Comparison of ENCODE assay signal across 28 cellular contexts in the genomic region with DNA sequence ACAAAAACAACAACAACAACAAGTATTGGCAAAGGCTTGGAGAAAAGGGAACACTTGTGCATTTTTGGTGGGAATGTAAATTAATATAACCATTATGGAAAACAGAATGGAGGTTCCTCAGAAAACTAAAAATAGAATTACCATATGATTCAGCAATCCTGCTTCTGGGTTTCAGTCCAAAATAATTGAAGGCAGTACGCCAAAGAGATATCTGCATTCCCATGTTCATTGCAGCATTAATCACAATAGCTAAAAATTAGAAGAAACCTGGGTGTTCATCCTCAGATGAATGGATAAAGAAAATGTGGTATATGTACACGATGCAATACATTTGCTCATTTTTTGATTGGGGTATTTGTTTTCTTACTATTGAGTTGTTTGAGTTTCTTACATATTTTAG.
"Had no signal": no experiment of that assay in that cellular context is flagged by ENCODE, and none has a peak within 500 bp of the region (broad histone marks: within the 10 kb centered on the region; RNA-seq: fewer than 3 reads in every experiment).

No MANE protein-coding gene starts in this region.

- H3K36me3 ChIP-seq: breast epithelium, gastroesophageal sphincter, heart right ventricle, suprapubic skin, transverse colon, uterus had no signal

- H3K27me3 Mint-ChIP-seq: activated CD4-positive, alpha-beta memory T cell treated with anti-CD3 and anti-CD28 coated beads, Interleukin-2, amount 10 ng/mL, durations not matched to agents 7 days and 5 days; activated CD8-positive, alpha-beta memory T cell treated with anti-CD3 and anti-CD28 coated beads, Interleukin-2, amount 10 ng/mL, durations not matched to agents 7 days and 5 days; activated naive CD8-positive, alpha-beta T cell treated with anti-CD3 and anti-CD28 coated beads, Interleukin-2, amount 10 ng/mL, durations not matched to agents 7 days and 5 days; naive B cell; stimulated activated naive CD8-positive, alpha-beta T cell treated with anti-CD3 and anti-CD28 coated beads, Interleukin-15, Interleukin-2, amounts not matched to agents 100 ng/mL and 50 ng/mL, for 24 hours had no signal

- H3K4me3 ChIP-seq: breast epithelium, gastroesophageal sphincter, heart right ventricle, mucosa of descending colon, psoas muscle, suprapubic skin, transverse colon, uterus had no signal

- DNase-seq: activated B cell treated with CpG ODN at 0.5 μM for 24 hours; activated CD4-positive, alpha-beta memory T cell treated with anti-CD3 and anti-CD28 coated beads, Interleukin-2, amount 10 ng/mL, durations not matched to agents 7 days and 5 days; activated CD4-positive, alpha-beta T cell treated with anti-CD3 and anti-CD28 coated beads for 48 hours; activated CD8-positive, alpha-beta memory T cell treated with anti-CD3 and anti-CD28 coated beads, Interleukin-2, amount 10 ng/mL, durations not matched to agents 7 days and 5 days; activated naive CD4-positive, alpha-beta T cell; activated naive CD8-positive, alpha-beta T cell treated with anti-CD3 and anti-CD28 coated beads, Interleukin-2, amount 10 ng/mL, durations not matched to agents 7 days and 5 days; anterior cingulate cortex; dermis blood vessel endothelial cell; effector memory CD4-positive, alpha-beta T cell; heart right ventricle; immature natural killer cell; mucosa of descending colon; naive B cell; psoas muscle; right cardiac atrium; small intestine; stimulated activated CD4-positive, alpha-beta T cell treated with anti-CD3 and anti-CD28 coated beads, Interleukin-15, amount 100 ng/mL, for 24 hours; stimulated activated CD4-positive, alpha-beta T cell treated with anti-CD3 and anti-CD28 coated beads, Interleukin-2, amount 100 ng/mL, for 48 hours; T-helper 1 cell; T-helper 9 cell; transverse colon; uterus had no signal

- H3K27me3 ChIP-seq: breast epithelium, gastroesophageal sphincter, heart right ventricle, suprapubic skin, transverse colon, uterus had no signal

- H3K27ac Mint-ChIP-seq: activated B cell treated with CpG ODN at 0.5 μM for 24 hours; activated CD4-positive, alpha-beta memory T cell treated with anti-CD3 and anti-CD28 coated beads, Interleukin-2, amount 10 ng/mL, durations not matched to agents 7 days and 5 days; activated CD8-positive, alpha-beta memory T cell treated with anti-CD3 and anti-CD28 coated beads, Interleukin-2, amount 10 ng/mL, durations not matched to agents 7 days and 5 days; activated naive CD8-positive, alpha-beta T cell treated with anti-CD3 and anti-CD28 coated beads, Interleukin-2, amount 10 ng/mL, durations not matched to agents 7 days and 5 days; immature natural killer cell; memory B cell; naive B cell; stimulated activated naive CD8-positive, alpha-beta T cell treated with anti-CD3 and anti-CD28 coated beads, Interleukin-15, Interleukin-2, amounts not matched to agents 100 ng/mL and 50 ng/mL, for 24 hours had no signal

- H3K27ac ChIP-seq: breast epithelium, gastroesophageal sphincter, heart right ventricle, psoas muscle, suprapubic skin, transverse colon, uterus had no signal

- H3K4me3 Mint-ChIP-seq: activated B cell treated with CpG ODN at 0.5 μM for 24 hours; activated CD4-positive, alpha-beta memory T cell treated with anti-CD3 and anti-CD28 coated beads, Interleukin-2, amount 10 ng/mL, durations not matched to agents 7 days and 5 days; activated CD8-positive, alpha-beta memory T cell treated with anti-CD3 and anti-CD28 coated beads, Interleukin-2, amount 10 ng/mL, durations not matched to agents 7 days and 5 days; activated naive CD8-positive, alpha-beta T cell treated with anti-CD3 and anti-CD28 coated beads, Interleukin-2, amount 10 ng/mL, durations not matched to agents 7 days and 5 days; immature natural killer cell; memory B cell; naive B cell; neural crest cell; stimulated activated naive CD8-positive, alpha-beta T cell treated with anti-CD3 and anti-CD28 coated beads, Interleukin-15, Interleukin-2, amounts not matched to agents 100 ng/mL and 50 ng/mL, for 24 hours had no signal

- ATAC-seq: activated CD8-positive, alpha-beta memory T cell treated with anti-CD3 and anti-CD28 coated beads, Interleukin-2, amount 10 ng/mL, durations not matched to agents 7 days and 5 days; gastroesophageal sphincter; heart right ventricle; mucosa of descending colon; psoas muscle; right cardiac atrium had no signal

- H3K9me3 ChIP-seq: breast epithelium, gastroesophageal sphincter, heart right ventricle, mucosa of descending colon, psoas muscle, suprapubic skin, transverse colon, uterus had no signal

- H3K36me3 Mint-ChIP-seq: activated CD8-positive, alpha-beta memory T cell treated with anti-CD3 and anti-CD28 coated beads, Interleukin-2, amount 10 ng/mL, durations not matched to agents 7 days and 5 days; activated naive CD8-positive, alpha-beta T cell treated with anti-CD3 and anti-CD28 coated beads, Interleukin-2, amount 10 ng/mL, durations not matched to agents 7 days and 5 days; immature natural killer cell; memory B cell; naive B cell had no signal

- H3K4me1 Mint-ChIP-seq: activated B cell treated with CpG ODN at 0.5 μM for 24 hours; activated CD4-positive, alpha-beta memory T cell treated with anti-CD3 and anti-CD28 coated beads, Interleukin-2, amount 10 ng/mL, durations not matched to agents 7 days and 5 days; activated CD8-positive, alpha-beta memory T cell treated with anti-CD3 and anti-CD28 coated beads, Interleukin-2, amount 10 ng/mL, durations not matched to agents 7 days and 5 days; activated naive CD8-positive, alpha-beta T cell treated with anti-CD3 and anti-CD28 coated beads, Interleukin-2, amount 10 ng/mL, durations not matched to agents 7 days and 5 days; immature natural killer cell; memory B cell; naive B cell; neural crest cell had no signal

- H3K9me3 Mint-ChIP-seq: activated B cell treated with CpG ODN at 0.5 μM for 24 hours; activated CD4-positive, alpha-beta memory T cell treated with anti-CD3 and anti-CD28 coated beads, Interleukin-2, amount 10 ng/mL, durations not matched to agents 7 days and 5 days; activated naive CD8-positive, alpha-beta T cell treated with anti-CD3 and anti-CD28 coated beads, Interleukin-2, amount 10 ng/mL, durations not matched to agents 7 days and 5 days; memory B cell; naive B cell; neural crest cell; stimulated activated naive CD8-positive, alpha-beta T cell treated with anti-CD3 and anti-CD28 coated beads, Interleukin-15, Interleukin-2, amounts not matched to agents 100 ng/mL and 50 ng/mL, for 24 hours had no signal

- H3K4me1 ChIP-seq: breast epithelium, gastroesophageal sphincter, heart right ventricle, psoas muscle, suprapubic skin, transverse colon, uterus had no signal
